1 cellular context compared by ENCODE assay signal in genomic region chr11:65471410-65471762, GRCh38.
TF ChIP-seq lines count a peak whose summit lies in the region.

No MANE protein-coding gene starts in this region.

TF ChIP-seq in IMR-90, 13 proteins besides CTCF, POLR2A, EP300 and RAD21 (continued from another document):
- 0 out of 2 replicates have a peak, but pooled peaks have one; percentile 11 for TF ChIP-seq USF2 (IDR thresholded peaks at IDR 0.05; ENCODE audit: low read depth, low read length)
- TF ChIP-seq NFE2L2 (IDR thresholded peaks at IDR 0.05; ENCODE audit: low read depth, low read length) = no peak
- no peak for TF ChIP-seq ELK1 (IDR thresholded peaks at IDR 0.05; ENCODE audit: borderline replicate concordance, low read depth, low read length)
- no peak for TF ChIP-seq MXI1 (IDR thresholded peaks at IDR 0.05; ENCODE audit: borderline replicate concordance, low read depth, low read length)
- TF ChIP-seq SMC3 (IDR thresholded peaks at IDR 0.05; ENCODE audit: low read depth, low read length) = peak; percentile 38
- no peak for TF ChIP-seq FOS (IDR thresholded peaks at IDR 0.05; ENCODE audit: low read depth, low read length)
